9 cellular contexts compared by ENCODE assay signal in genomic region chr2:27496357-27497287, GRCh38. TPM values are rescaled to one million over a fixed set of nuclear protein-coding genes. Genes with fewer than 3 reads are reported as not detected.
DNase-seq lines count a peak whose midpoint lies in the region; ATAC-seq and TF ChIP-seq lines count a peak whose summit lies in the region.
"Had no signal": no experiment of that assay in that cellular context is flagged by ENCODE, and none has a peak within 500 bp of the region (broad histone marks: within the 10 kb centered on the region; RNA-seq: fewer than 3 reads in every experiment).

GCKR (plus strand) TSS chr2:27496839; CDS start chr2:27496905, 66 bp downstream.

- H2AFZ ChIP-seq in OCI-LY7 (ENCODE audit: low read length) = no peak within 1 kb of the TSS

- intact Hi-C loops in CD8-positive, alpha-beta T cell (cut with DNase I, micrococcal nuclease) = no loop called here
- intact Hi-C loops in OCI-LY7 (cut with micrococcal nuclease; ENCODE audit: unreplicated experiment) = no loop called here

- ATAC-seq in CD8-positive, alpha-beta T cell = no peak
- no peak for ATAC-seq in naive thymus-derived CD8-positive, alpha-beta T cell
- ATAC-seq in HG02884 (IDR thresholded peaks at IDR 0.05; ENCODE audit: unreplicated experiment) = no peak

- H3K79me2 ChIP-seq in OCI-LY7 (ENCODE audit: insufficient read depth, low read depth, low read length) = no peaks in the 10 kb centered on the region

- CTCF ChIA-PET in CD8-positive, alpha-beta T cell (lab: Charles Lee) = interaction anchor here (0.5 kb wide), 1 partner anchor 171 kb away, joined by 3 read pairs; no protein-coding TSS in a partner anchor
- CTCF ChIA-PET in OCI-LY7 (lab: Charles Lee; ENCODE audit: unreplicated experiment) = no interaction called here

- H3K4me2 ChIP-seq in OCI-LY7 (ENCODE audit: low read length) = no peak within 1 kb of the TSS

- H3K27ac Mint-ChIP-seq in CD8-positive, alpha-beta T cell = no peak within 1 kb of the TSS
- peak within 1 kb of the TSS in 1 of 10 donors; percentile 45 for H3K27ac Mint-ChIP-seq in naive thymus-derived CD8-positive, alpha-beta T cell

- no peaks in the 10 kb centered on the region for H3K9me3 ChIP-seq in CD8-positive, alpha-beta T cell (ENCODE audit: low read length)
- H3K9me3 ChIP-seq in OCI-LY7 (ENCODE audit: low read length) = no peaks in the 10 kb centered on the region

- peak within 1 kb of the TSS; percentile 73 for H3K4me3 Mint-ChIP-seq in CD8-positive, alpha-beta T cell
- peak within 1 kb of the TSS; percentile 71 to 91 (median 78) for H3K4me3 Mint-ChIP-seq in naive thymus-derived CD8-positive, alpha-beta T cell

- TF ChIP-seq CTCF in CD8-positive, alpha-beta T cell (IDR thresholded peaks at IDR 0.05) = no peak
- no peak for TF ChIP-seq CTCF in OCI-LY7 (conservative IDR thresholded peaks at IDR 0.05; ENCODE audit: low read length)

- no peaks in the 10 kb centered on the region for H3K9me2 ChIP-seq in OCI-LY7 (ENCODE audit: insufficient read depth, low read length)

- H3K27me3 ChIP-seq in CD8-positive, alpha-beta T cell (ENCODE audit: insufficient read depth, low read length) = peaks cover 20% of the 10 kb centered on the region

- no peak within 1 kb of the TSS for H3K27ac ChIP-seq in CD8-positive, alpha-beta T cell (ENCODE audit: low read depth, low read length)
- no peak within 1 kb of the TSS for H3K27ac ChIP-seq in OCI-LY7 (ENCODE audit: low read depth, low read length, poor library complexity, severe bottlenecking)

- H3K9me3 Mint-ChIP-seq in CD8-positive, alpha-beta T cell = no peaks in the 10 kb centered on the region
- no peaks in the 10 kb centered on the region for H3K9me3 Mint-ChIP-seq in naive thymus-derived CD8-positive, alpha-beta T cell

- H3K27me3 Mint-ChIP-seq in CD8-positive, alpha-beta T cell (ENCODE audit: low read depth) = peaks cover 48% of the 10 kb centered on the region
- H3K27me3 Mint-ChIP-seq in naive thymus-derived CD8-positive, alpha-beta T cell = peaks cover 30 to 65% (median 49%) of the 10 kb centered on the region in 5 donors

- DNase-seq in CD8-positive, alpha-beta T cell = no peak
- DNase-seq in LHCN-M2 (ENCODE audit: low read depth) (peak; percentile 35), dermis blood vessel endothelial cell (peak; percentile 7), OCI-LY7 (ENCODE audit: low spot score) (no peak), NCI-H2227 treated with DMSO at 0.1 percent for 48 hours (lab: John Stamatoyannopoulos, UW) (no peak), C1 segment of cervical spinal cord (lab: John Stamatoyannopoulos, UW) (no peak)
- no peak for DNase-seq in naive thymus-derived CD8-positive, alpha-beta T cell

- no peaks in the 10 kb centered on the region for H3K36me3 ChIP-seq in CD8-positive, alpha-beta T cell (ENCODE audit: insufficient read depth, low read length)
- no peaks in the 10 kb centered on the region for H3K36me3 ChIP-seq in OCI-LY7 (ENCODE audit: insufficient read depth, low read length)

- H4K20me1 ChIP-seq in OCI-LY7 (ENCODE audit: insufficient read depth, low read length) = no peaks in the 10 kb centered on the region

- H3K4me1 ChIP-seq in CD8-positive, alpha-beta T cell (ENCODE audit: insufficient read depth, low read length) = peaks cover 12% of the 10 kb centered on the region
- no peaks in the 10 kb centered on the region for H3K4me1 ChIP-seq in OCI-LY7 (ENCODE audit: insufficient read depth, low read length, poor library complexity, severe bottlenecking)

- no peaks in the 10 kb centered on the region for H3K36me3 Mint-ChIP-seq in CD8-positive, alpha-beta T cell
- H3K36me3 Mint-ChIP-seq in naive thymus-derived CD8-positive, alpha-beta T cell = no peaks in the 10 kb centered on the region

- POLR2A ChIA-PET in CD8-positive, alpha-beta T cell (lab: Charles Lee) = no interaction called here
- POLR2A ChIA-PET in naive thymus-derived CD8-positive, alpha-beta T cell (lab: Charles Lee) = no interaction called here
- POLR2A ChIA-PET in OCI-LY7 (lab: Charles Lee) = no interaction called here

- no peak within 1 kb of the TSS for H3K4me3 ChIP-seq in CD8-positive, alpha-beta T cell (ENCODE audit: low read depth, low read length)
- no peak within 1 kb of the TSS for H3K4me3 ChIP-seq in OCI-LY7 (ENCODE audit: low read depth, low read length, poor library complexity, severe bottlenecking)

- peaks cover 8% of the 10 kb centered on the region for H3K4me1 Mint-ChIP-seq in CD8-positive, alpha-beta T cell (ENCODE audit: low read depth)
- H3K4me1 Mint-ChIP-seq in naive thymus-derived CD8-positive, alpha-beta T cell = peaks cover 6 to 18% (median 13%) of the 10 kb centered on the region in 4 donors

- BruUV-seq in OCI-LY7 (replicated peaks; lab: Mats Ljungman, UMichigan) = no TSS peak

RNA-seq across cellular contexts. Expression of gene GCKR, which starts in this region (rescaled TPM):
- not detected for total RNA-seq in CD8-positive, alpha-beta T cell
- total RNA-seq in LHCN-M2 (2014; rRNA removed) (0.11 and 0.32 TPM in 2 replicates), dermis blood vessel endothelial cell (0.05 and 0.85 TPM in 2 replicates), OCI-LY7 (2022) (not detected in 2 replicates)
- polyA plus RNA-seq in LHCN-M2 (2012) = 0.30 TPM
- not detected for total RNA-seq in naive thymus-derived CD8-positive, alpha-beta T cell
- polyA plus RNA-seq in naive thymus-derived CD8-positive, alpha-beta T cell = not detected
- not detected in 2 replicates for total RNA-seq in OCI-LY7 (2014; rRNA removed; shearing (Covaris generic))
- total RNA-seq: SK-MEL-5 had no signal

Comparison
In these comparisons a context has a peak if more than half of its experiments do, and no peak if none do; other contexts are left out.
1. Peak in DNase-seq in LHCN-M2; RNA of the gene not detected or under 1 TPM.
2. Peak in DNase-seq in dermis blood vessel endothelial cell; RNA of the gene not detected or under 1 TPM.